ENCODE assay signal across 21 cellular contexts in the genomic region with DNA sequence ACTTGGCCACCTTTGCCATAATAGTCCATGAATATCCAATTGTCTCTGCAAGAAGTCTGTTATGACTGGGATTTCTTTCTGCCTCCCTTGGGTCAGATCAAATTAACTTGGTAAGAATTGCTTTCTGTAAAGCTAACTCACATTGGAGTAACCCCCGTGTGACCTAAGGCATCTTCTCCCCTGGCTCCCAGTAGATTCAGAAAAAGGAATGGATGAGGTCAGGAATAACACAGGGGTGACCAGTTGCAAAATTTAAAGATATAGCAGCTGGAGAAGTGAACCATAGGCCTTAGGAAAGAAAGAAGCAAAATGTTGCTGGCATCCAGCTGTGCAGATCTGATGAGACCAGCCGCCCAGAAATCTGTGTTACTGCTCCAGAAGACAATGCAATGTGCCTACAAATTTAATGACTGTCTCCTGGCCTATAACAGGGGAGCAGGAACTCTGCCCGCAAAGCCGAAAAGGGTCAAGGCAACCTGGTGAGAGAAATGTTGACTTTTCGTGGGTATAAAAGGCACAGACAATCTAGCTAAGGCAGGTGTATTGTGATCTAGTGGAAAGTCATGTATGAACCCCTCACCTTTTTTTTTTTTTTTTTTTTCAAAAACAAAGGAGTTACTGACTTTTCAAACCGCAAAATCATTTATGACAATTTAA. TPM values are rescaled to one million over a fixed set of nuclear protein-coding genes. Genes with fewer than 3 reads are reported as not detected.
A peak's percentile ranks its signal among the peaks of the same experiment; 100 is the strongest.
DNase-seq lines count a peak whose midpoint lies in the region; ATAC-seq and TF ChIP-seq lines count a peak whose summit lies in the region.
"Had no signal": no experiment of that assay in that cellular context is flagged by ENCODE, and none has a peak within 500 bp of the region (broad histone marks: within the 10 kb centered on the region; RNA-seq: fewer than 3 reads in every experiment).

No MANE protein-coding gene starts in this region.

- POLR2A ChIA-PET in HEK293 (lab: Yijun Ruan, JAX) = no interaction called here

- DNase-seq in astrocyte of the spinal cord (ENCODE audit: low read depth, low spot score) = peak; percentile 49
- DNase-seq in osteoblast (ENCODE audit: insufficient read length, low spot score, missing footprints) = peak; percentile 68
- DNase-seq in GM03348 (ENCODE audit: low spot score) = no peak
- DNase-seq in activated T-cell treated with anti-CD3 and anti-CD28 coated beads, Interleukin-2, amount 50 U/mL, for 4 hours = no peak
- DNase-seq: activated CD4-positive, alpha-beta T cell treated with anti-CD3 and anti-CD28 coated beads, Interleukin-2, amount 50 U/mL, for 1 hour; cerebellar nuclear complex; DMS153; NCI-H2029; NCI-H526 treated with DMSO at 0.1 percent for 48 hours; nephron progenitor cell had no signal

- peaks cover 4% of the 10 kb centered on the region for H3K9me3 Mint-ChIP-seq in activated T-cell treated with anti-CD3 and anti-CD28 coated beads, Interleukin-2, amount 50 U/mL, for 4 hours

- no peaks in the 10 kb centered on the region for H3K27me3 ChIP-seq in gastroesophageal sphincter
- no peaks in the 10 kb centered on the region for H3K27me3 ChIP-seq in osteoblast (ENCODE audit: insufficient read depth, low read length)
- H3K27me3 ChIP-seq: ascending aorta, suprapubic skin had no signal

- TF ChIP-seq POLR2A in gastroesophageal sphincter (IDR thresholded peaks at IDR 0.05) = no peak

- no peak overlapping the region for H2AFZ ChIP-seq in osteoblast (ENCODE audit: low read length)

- H3K9me3 ChIP-seq in HEK293 (ENCODE audit: control insufficient read depth, insufficient read depth, low read depth, low read length) = no peaks in the 10 kb centered on the region
- no peaks in the 10 kb centered on the region for H3K9me3 ChIP-seq in gastroesophageal sphincter
- no peaks in the 10 kb centered on the region for H3K9me3 ChIP-seq in osteoblast (ENCODE audit: low read depth, low read length)
- H3K9me3 ChIP-seq: ascending aorta, suprapubic skin had no signal

- H4K20me1 ChIP-seq in osteoblast (ENCODE audit: insufficient read depth, low read length) = no peaks in the 10 kb centered on the region

- no peak for TF ChIP-seq EP300 in gastroesophageal sphincter (IDR thresholded peaks at IDR 0.05)

- H3K36me3 ChIP-seq in HEK293 (ENCODE audit: control insufficient read depth in 2 of 2, insufficient read depth in 1 of 2, low read length in 2 of 2) (no peaks in the 10 kb centered on the region), gastroesophageal sphincter (no peaks in the 10 kb centered on the region), osteoblast (ENCODE audit: insufficient read depth, low read length) (no peaks in the 10 kb centered on the region)
- H3K36me3 ChIP-seq: ascending aorta, suprapubic skin had no signal

- no peak overlapping the region for H3K27ac ChIP-seq in HEK293 (ENCODE audit: extremely low read depth, low read depth, low read length)
- no peak overlapping the region for H3K27ac ChIP-seq in gastroesophageal sphincter
- peak overlapping the region; percentile 52 for H3K27ac ChIP-seq in osteoblast (ENCODE audit: low read depth, low read length)
- H3K27ac ChIP-seq: ascending aorta, epithelial cell of prostate, suprapubic skin, VCaP had no signal

- H3K4me3 ChIP-seq in HEK293 (ENCODE audit: low read depth, low read length) (no peak overlapping the region), astrocyte of the spinal cord (ENCODE audit: low read depth, low read length) (no peak overlapping the region), gastroesophageal sphincter (no peak overlapping the region), osteoblast (ENCODE audit: insufficient read depth, low read length) (no peak overlapping the region)
- H3K4me3 ChIP-seq: ascending aorta, suprapubic skin had no signal

- peaks cover 10% of the 10 kb centered on the region for H3K4me1 Mint-ChIP-seq in activated T-cell treated with anti-CD3 and anti-CD28 coated beads, Interleukin-2, amount 50 U/mL, for 4 hours (ENCODE audit: low read depth)
- H3K4me1 Mint-ChIP-seq: B cell, nephron progenitor cell had no signal

- H3K4me1 ChIP-seq in HEK293 (ENCODE audit: control insufficient read depth, insufficient read depth, low read length) = no peaks in the 10 kb centered on the region
- peaks cover 0 to 12% (median 0%) of the 10 kb centered on the region in 3 donors for H3K4me1 ChIP-seq in gastroesophageal sphincter
- H3K4me1 ChIP-seq in osteoblast (ENCODE audit: insufficient read depth, low read length) = peaks cover 36% of the 10 kb centered on the region

- H3K79me2 ChIP-seq in osteoblast (ENCODE audit: insufficient read depth, low read length) = no peaks in the 10 kb centered on the region

- TF ChIP-seq CTCF in HEK293 (tag by site-specific recombination; IDR thresholded peaks at IDR 0.05) (no peak), astrocyte of the spinal cord (IDR thresholded peaks at IDR 0.05; ENCODE audit: low read depth, low read length) (no peak), gastroesophageal sphincter (IDR thresholded peaks at IDR 0.05) (no peak), osteoblast (IDR thresholded peaks at IDR 0.05; ENCODE audit: extremely low read depth, low read depth, low read length) (no peak)

- in situ Hi-C loops in astrocyte of the spinal cord (cut with HindIII; ENCODE audit: low sequenced_read_pairs) = no loop called here

- no peak overlapping the region for H3K4me3 Mint-ChIP-seq in activated T-cell treated with anti-CD3 and anti-CD28 coated beads, Interleukin-2, amount 50 U/mL, for 4 hours
- H3K4me3 Mint-ChIP-seq: B cell, nephron progenitor cell had no signal

- peak; percentile 72 for ATAC-seq in gastroesophageal sphincter
- ATAC-seq in GM21576 (IDR thresholded peaks at IDR 0.05; ENCODE audit: unreplicated experiment) = no peak
- ATAC-seq in activated T-cell treated with anti-CD3 and anti-CD28 coated beads, Interleukin-2, amount 50 U/mL, for 4 hours = no peak
- ATAC-seq in HG03439 (IDR thresholded peaks at IDR 0.05; ENCODE audit: unreplicated experiment) = no peak
- ATAC-seq: activated naive CD4-positive, alpha-beta T cell treated with anti-CD3 and anti-CD28 coated beads, Interleukin-2, amount 50 U/mL, for 72 hours; SK-N-SH treated with all-trans-retinoic acid at 6 μM for 48 hours had no signal

- CTCF ChIA-PET in HEK293 (lab: Yijun Ruan, JAX) = interaction anchor here (0.6 to 1.7 kb wide), 3 partner anchors 18 to 878 kb away, joined by 3 to 6 read pairs (median 5); no protein-coding TSS in a partner anchor

- H3K4me2 ChIP-seq in osteoblast (ENCODE audit: insufficient read depth, low read length) = no peak overlapping the region

- 64 to 74% methylated on average over 6 of the region's 6 CpGs for WGBS in gastroesophageal sphincter (ENCODE audit: low coverage in 1 of 2), 2 donors

- H3K36me3 Mint-ChIP-seq in activated T-cell treated with anti-CD3 and anti-CD28 coated beads, Interleukin-2, amount 50 U/mL, for 4 hours (ENCODE audit: insufficient read depth) = no peaks in the 10 kb centered on the region
- H3K36me3 Mint-ChIP-seq: activated naive CD4-positive, alpha-beta T cell treated with anti-CD3 and anti-CD28 coated beads, Interleukin-2, amount 50 U/mL, for 72 hours had no signal

- H3K27me3 Mint-ChIP-seq in activated T-cell treated with anti-CD3 and anti-CD28 coated beads, Interleukin-2, amount 50 U/mL, for 4 hours (ENCODE audit: low read depth) = peaks cover 4% of the 10 kb centered on the region

TF ChIP-seq in HEK293, 187 proteins besides CTCF, POLR2A, EP300 and RAD21:
- TF ChIP-seq ZIC2 (tag by site-specific recombination; IDR thresholded peaks at IDR 0.05) (peak; percentile 15; the same call in 1 of the 2 replicates), ZBTB20 (tag by site-specific recombination; IDR thresholded peaks at IDR 0.05) (peak; percentile 55), ZBTB17 (tag by site-specific recombination; IDR thresholded peaks at IDR 0.05) (peak; percentile 61; the same call in 1 of the 2 replicates), ZNF585B (tag by site-specific recombination; IDR thresholded peaks at IDR 0.05) (no peak)
TF ChIP-seq in HEK293: peak in this region for 3.

RNA-seq across cellular contexts. Expression of a gene that starts 7.4 kb away (rescaled TPM):
- total RNA-seq in gastroesophageal sphincter = 100 to 1,000 TPM in 1 of 4 donors, 10 to 100 TPM in 3; 69.0 to 103 (median 82.2) TPM
- 132 and 140 TPM in 2 replicates for total RNA-seq in osteoblast
- total RNA-seq in activated T-cell treated with anti-CD3 and anti-CD28 coated beads, Interleukin-2, amount 50 U/mL, for 4 hours = 10 to 100 TPM; 14.6 to 29.0 (median 16.2) TPM

Comparison
In these comparisons a context has a peak if more than half of its experiments do, and no peak if none do; other contexts are left out.
1. DNase-seq: peak in astrocyte of the spinal cord (single experiment) and osteoblast (single experiment); none in GM03348 (single experiment) and activated T-cell treated with anti-CD3 and anti-CD28 coated beads, Interleukin-2, amount 50 U/mL, for 4 hours (single experiment).